In the genomic region with DNA sequence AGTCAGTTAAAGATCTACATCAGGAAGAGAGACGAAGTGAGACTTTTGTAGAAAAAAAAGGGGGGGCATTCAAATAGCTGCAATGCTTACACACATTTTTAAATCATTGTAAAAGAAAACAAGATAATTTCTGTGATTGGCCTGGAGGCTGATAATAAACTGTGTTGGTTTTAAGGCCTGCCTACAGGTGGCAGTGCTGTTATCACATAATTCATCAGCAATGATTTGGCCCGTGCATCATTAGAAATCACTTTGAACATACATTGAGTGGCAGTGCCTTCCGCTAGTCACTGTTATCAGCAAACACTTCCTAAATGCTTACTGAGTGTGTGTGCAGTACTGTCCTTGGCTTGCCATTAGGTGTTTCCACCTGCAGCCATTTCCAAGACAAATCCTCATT, we compare ENCODE assay signal across 11 cellular contexts.
DNase-seq lines count a peak whose midpoint lies in the region; TF ChIP-seq lines count a peak whose summit lies in the region.
"Had no signal": no experiment of that assay in that cellular context is flagged by ENCODE, and none has a peak within 500 bp of the region (broad histone marks: within the 10 kb centered on the region; RNA-seq: fewer than 3 reads in every experiment).

No MANE protein-coding gene starts in this region.

- H3K27me3 ChIP-seq in effector memory CD4-positive, alpha-beta T cell (replicated peaks; ENCODE audit: control insufficient read depth, insufficient read depth, low read length, poor library complexity, severe bottlenecking): no peaks in the 10 kb centered on the region
- H3K27me3 ChIP-seq: gastroesophageal sphincter had no signal

- H3K9me3 ChIP-seq in effector memory CD4-positive, alpha-beta T cell (ENCODE audit: control insufficient read depth, low read length): no peaks in the 10 kb centered on the region
- H3K9me3 ChIP-seq: gastroesophageal sphincter had no signal

- H3K4me3 Mint-ChIP-seq in HFFc6: peak overlapping the region; percentile 61; the same call in 1 of the 2 replicates
- H3K4me3 Mint-ChIP-seq: activated T-cell treated with anti-CD3 and anti-CD28 coated beads, Interleukin-2, amount 50 U/mL, for 4 hours; stimulated activated naive CD8-positive, alpha-beta T cell treated with anti-CD3 and anti-CD28 coated beads, Interleukin-15, Interleukin-2, amounts not matched to agents 100 ng/mL and 50 ng/mL, for 24 hours had no signal

- H3K9me3 Mint-ChIP-seq in HFFc6: no peaks in the 10 kb centered on the region; the same call in 1 of the 2 replicates

- H3K36me3 ChIP-seq in effector memory CD4-positive, alpha-beta T cell (ENCODE audit: control insufficient read depth, insufficient read depth, low read length): no peaks in the 10 kb centered on the region
- H3K36me3 ChIP-seq: gastroesophageal sphincter had no signal

- no peak overlapping the region for H3K4me3 ChIP-seq in effector memory CD4-positive, alpha-beta T cell (ENCODE audit: insufficient read depth, low read depth, low read length, poor library complexity, severe bottlenecking)
- H3K4me3 ChIP-seq: gastroesophageal sphincter had no signal

- peak; percentile 73 for TF ChIP-seq CTCF in HFFc6 (IDR thresholded peaks at IDR 0.05)

- H3K27ac ChIP-seq in effector memory CD4-positive, alpha-beta T cell (ENCODE audit: insufficient read depth, low read length, poor library complexity, severe bottlenecking): no peak overlapping the region
- H3K27ac ChIP-seq: gastroesophageal sphincter had no signal

- in situ Hi-C loops in SK-MEL-5 (cut with HindIII; ENCODE audit: low pct_unique_long_range_greater_than_20kb, low sequenced_read_pairs): no loop called here

- peaks cover 5% of the 10 kb centered on the region for H3K36me3 Mint-ChIP-seq in HFFc6 (ENCODE audit: low read depth)

- H3K4me1 Mint-ChIP-seq in HFFc6 (ENCODE audit: low read depth): peaks cover 36% of the 10 kb centered on the region

- H3K27ac Mint-ChIP-seq in HFFc6: peak overlapping the region; percentile 29; the same call in 1 of the 2 replicates
- H3K27ac Mint-ChIP-seq: stimulated activated naive CD8-positive, alpha-beta T cell treated with anti-CD3 and anti-CD28 coated beads, Interleukin-15, Interleukin-2, amounts not matched to agents 100 ng/mL and 50 ng/mL, for 24 hours had no signal

- H3K4me1 ChIP-seq in effector memory CD4-positive, alpha-beta T cell (ENCODE audit: control insufficient read depth, insufficient read depth, low read length, poor library complexity, severe bottlenecking): no peaks in the 10 kb centered on the region

- DNase-seq in AG08395 (ENCODE audit: low spot score): peak; percentile 17
- DNase-seq in HFFc6: peak; percentile 36
- peak; percentile 55 for DNase-seq in SK-MEL-5 (ENCODE audit: low read depth, low spot score)
- DNase-seq in inferior parietal cortex (ENCODE audit: extremely low spot score): peak; percentile 9
- DNase-seq in AML-193 (lab: John Stamatoyannopoulos, UW): no peak
- DNase-seq in C1 segment of cervical spinal cord (lab: John Stamatoyannopoulos, UW): no peak
- no peak for DNase-seq in amniotic stem cell (lab: John Stamatoyannopoulos, UW)
- no peak for DNase-seq in effector memory CD4-positive, alpha-beta T cell
- DNase-seq: activated T-cell treated with anti-CD3 and anti-CD28 coated beads, Interleukin-2, amount 50 U/mL, for 4 hours had no signal

- no peaks in the 10 kb centered on the region for H3K27me3 Mint-ChIP-seq in HFFc6 (ENCODE audit: insufficient read depth)
- H3K27me3 Mint-ChIP-seq: stimulated activated naive CD8-positive, alpha-beta T cell treated with anti-CD3 and anti-CD28 coated beads, Interleukin-15, Interleukin-2, amounts not matched to agents 100 ng/mL and 50 ng/mL, for 24 hours had no signal

Comparison
In these comparisons a context has a peak if more than half of its experiments do, and no peak if none do; other contexts are left out.
1. DNase-seq: peak in AG08395 (single experiment), HFFc6 (single experiment), SK-MEL-5 (single experiment) and inferior parietal cortex (single experiment); none in AML-193 (0 of 2), C1 segment of cervical spinal cord (0 of 14), amniotic stem cell (single experiment) and effector memory CD4-positive, alpha-beta T cell (0 of 3).